21 cellular contexts compared by ENCODE assay signal in genomic region chr7:71488308-71488707, GRCh38.
DNase-seq lines count a peak whose midpoint lies in the region; TF ChIP-seq lines count a peak whose summit lies in the region.
"Had no signal": no experiment of that assay in that cellular context is flagged by ENCODE, and none has a peak within 500 bp of the region (broad histone marks: within the 10 kb centered on the region; RNA-seq: fewer than 3 reads in every experiment).

No MANE protein-coding gene starts in this region.

- CTCF ChIA-PET in A673 (lab: Charles Lee), result no interaction called here

- intact Hi-C loops in A673 (cut with micrococcal nuclease; ENCODE audit: unreplicated experiment), result no loop called here

- peaks cover 14% of the 10 kb centered on the region for H3K9me3 ChIP-seq in A673 (ENCODE audit: low read depth, low read length, poor library complexity, severe bottlenecking)
- H3K9me3 ChIP-seq: adrenal gland, esophagus muscularis mucosa, HAP-1, ovary, transverse colon had no signal

- TF ChIP-seq CTCF in A673 (conservative IDR thresholded peaks at IDR 0.05; ENCODE audit: low read depth, low read length), result no peak

- no peaks in the 10 kb centered on the region for H3K36me3 ChIP-seq in A673 (ENCODE audit: insufficient read depth, low read length, poor library complexity, severe bottlenecking)
- H3K36me3 ChIP-seq: adrenal gland, esophagus muscularis mucosa, HAP-1, ovary, transverse colon had no signal

- no peak overlapping the region for H3K4me3 ChIP-seq in skeletal muscle cell (ENCODE audit: low read depth, low read length)
- no peak overlapping the region for H3K4me3 ChIP-seq in A673 (ENCODE audit: low read depth, low read length, poor library complexity, severe bottlenecking)
- H3K4me3 ChIP-seq: adrenal gland, esophagus muscularis mucosa, HAP-1, ovary, transverse colon had no signal

- DNase-seq in GM04504 (ENCODE audit: low read depth) (peak; percentile 36), NCI-H2171 treated with DMSO at 0.1 percent for 48 hours (lab: John Stamatoyannopoulos, UW) (peak; percentile 80), fibroblast of peridontal ligament (ENCODE audit: extremely low read depth) (peak; percentile 31), skeletal muscle cell (ENCODE audit: low read depth) (peak; percentile 81), C1 segment of cervical spinal cord (lab: John Stamatoyannopoulos, UW) (no peak), A673 (ENCODE audit: low spot score) (no peak), NCI-H146 (lab: John Stamatoyannopoulos, UW) (no peak), SIG-M5 (lab: John Stamatoyannopoulos, UW) (no peak)
- DNase-seq: activated CD4-positive, alpha-beta T cell treated with anti-CD3 and anti-CD28 coated beads for 48 hours; activated effector memory CD4-positive, alpha-beta T cell treated with anti-CD3 and anti-CD28 coated beads, Interleukin-2, amount 50 U/mL, for 16 hours; GDM1; IMR-90; naive thymus-derived CD4-positive, alpha-beta T cell; NCI-H2029; ovary; stimulated activated CD4-positive, alpha-beta T cell treated with anti-CD3 and anti-CD28 coated beads, Interleukin-1b, Interleukin-23, amount 100 ng/mL, for 48 hours; T-cell; transverse colon had no signal

- no peaks in the 10 kb centered on the region for H3K27me3 ChIP-seq in A673 (replicated peaks; ENCODE audit: insufficient read depth, low read depth, low read length, poor library complexity)
- H3K27me3 ChIP-seq: adrenal gland, esophagus muscularis mucosa, ovary, transverse colon had no signal

- no peaks in the 10 kb centered on the region for H3K4me1 ChIP-seq in A673 (ENCODE audit: insufficient read depth, low read length, poor library complexity, severe bottlenecking)
- H3K4me1 ChIP-seq: adrenal gland, HAP-1, transverse colon had no signal

- H3K27ac ChIP-seq in A673 (ENCODE audit: low read depth, low read length, poor library complexity, severe bottlenecking), result no peak overlapping the region
- H3K27ac ChIP-seq: adrenal gland, esophagus muscularis mucosa, ovary, transverse colon had no signal

- POLR2A ChIA-PET in A673 (lab: Charles Lee; ENCODE audit: low non-redundant PET), result no interaction called here

- BruUV-seq in A673 (replicated peaks; lab: Mats Ljungman, UMichigan), result no TSS peak

Comparison
In these comparisons a context has a peak if more than half of its experiments do, and no peak if none do; other contexts are left out.
1. DNase-seq: peak in GM04504 (single experiment), NCI-H2171 treated with DMSO at 0.1 percent for 48 hours (single experiment), fibroblast of peridontal ligament (single experiment) and skeletal muscle cell (single experiment); none in C1 segment of cervical spinal cord (0 of 14), A673 (single experiment), NCI-H146 (single experiment) and SIG-M5 (single experiment).